ENCODE assay signal across 9 cellular contexts in the genomic region with DNA sequence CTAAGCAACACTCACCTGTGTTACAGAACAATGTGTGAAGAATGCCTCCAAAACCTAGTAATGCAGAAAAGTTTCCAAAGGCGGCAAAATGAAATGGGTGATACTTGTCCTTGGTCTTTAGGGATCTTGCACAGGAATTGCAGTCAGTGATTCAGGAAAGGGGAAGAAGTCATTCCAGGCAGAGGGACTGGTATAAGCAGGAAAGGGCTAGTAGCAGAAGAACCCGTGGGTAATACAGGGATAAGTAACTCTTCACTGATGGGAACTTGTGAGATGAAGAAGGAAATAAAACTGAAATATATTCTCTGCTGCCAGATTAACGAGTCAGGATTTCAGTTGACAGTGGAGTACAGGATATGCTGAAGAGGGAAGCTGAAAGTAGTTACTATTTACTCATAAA. TPM values are rescaled to one million over a fixed set of nuclear protein-coding genes. Genes with fewer than 3 reads are reported as not detected.
DNase-seq lines count a peak whose midpoint lies in the region; ATAC-seq and TF ChIP-seq lines count a peak whose summit lies in the region.
"Had no signal": no experiment of that assay in that cellular context is flagged by ENCODE, and none has a peak within 500 bp of the region (broad histone marks: within the 10 kb centered on the region; RNA-seq: fewer than 3 reads in every experiment).

No MANE protein-coding gene starts in this region.

- H3K27ac ChIP-seq in breast epithelium, result no peak overlapping the region

- H3K4me1 ChIP-seq in breast epithelium (peaks cover 0 to 10% of the 10 kb centered on the region in 2 donors), mucosa of descending colon (ENCODE audit: low read depth) (peaks cover 18% of the 10 kb centered on the region)

- TF ChIP-seq CTCF in AG10803 (conservative IDR thresholded peaks at IDR 0.05; ENCODE audit: low read length) (no peak), breast epithelium (IDR thresholded peaks at IDR 0.05) (no peak), mucosa of descending colon (IDR thresholded peaks at IDR 0.05) (no peak)

- TF ChIP-seq POLR2A in breast epithelium (IDR thresholded peaks at IDR 0.05), result no peak

- DNase-seq in AG10803 (ENCODE audit: low read depth) (no peak), HT-29 (ENCODE audit: low spot score) (peak; percentile 29), breast epithelium (ENCODE audit: low spot score in 2 of 2) (no peak), mucosa of descending colon (no peak), DMS153 treated with DMSO at 0.1 percent for 48 hours (lab: John Stamatoyannopoulos, UW; ENCODE audit: unreplicated experiment) (no peak), NCI-H146 treated with DMSO at 0.1 percent for 48 hours (lab: John Stamatoyannopoulos, UW; ENCODE audit: unreplicated experiment) (no peak), SKM-1 (lab: John Stamatoyannopoulos, UW; ENCODE audit: unreplicated experiment) (no peak)

- H3K27me3 ChIP-seq in breast epithelium, result peaks cover 0 to 5% of the 10 kb centered on the region in 2 donors

- peak overlapping the region; percentile 96 for H3K4me3 ChIP-seq in AG10803 (ENCODE audit: low read length)
- H3K4me3 ChIP-seq in breast epithelium, result peak overlapping the region; percentile 83 to 95 (median 88)
- H3K4me3 ChIP-seq in mucosa of descending colon, result peak overlapping the region; percentile 50

- no peaks in the 10 kb centered on the region for H3K36me3 ChIP-seq in breast epithelium
- no peaks in the 10 kb centered on the region for H3K36me3 ChIP-seq in mucosa of descending colon (ENCODE audit: low read depth)
- H3K36me3 ChIP-seq: neutrophil had no signal

- ATAC-seq in mucosa of descending colon, result peak; percentile 1
- ATAC-seq in HG03095 (IDR thresholded peaks at IDR 0.05; ENCODE audit: unreplicated experiment), result no peak

- no peaks in the 10 kb centered on the region for H3K9me3 ChIP-seq in breast epithelium
- H3K9me3 ChIP-seq in mucosa of descending colon, result no peaks in the 10 kb centered on the region
- H3K9me3 ChIP-seq: neutrophil had no signal

- intact Hi-C loops in breast epithelium (cut with DNase I; ENCODE audit: low total_unique reads), result no loop called here
- intact Hi-C loops in mucosa of descending colon (cut with DNase I, micrococcal nuclease), result no loop called here

RNA-seq across cellular contexts. Expression of gene SRFBP1, which starts 1.2 kb away (rescaled TPM):
- total RNA-seq in HT-29 (2014; rRNA removed; shearing (Covaris generic)), result 4.2 and 5.7 TPM in 2 replicates
- total RNA-seq in breast epithelium (10 to 100 TPM; 16.8 to 32.8 (median 21.3) TPM), mucosa of descending colon (10 to 100 TPM in 2 of 3 donors, 1 to 10 TPM in 1; 8.8 to 11.3 (median 10.6) TPM)
